Comparison of ENCODE assay signal across 22 cellular contexts in genomic region chr2:130930740-130931659, GRCh38.
"Had no signal": no experiment of that assay in that cellular context is flagged by ENCODE, and none has a peak within 500 bp of the region (broad histone marks: within the 10 kb centered on the region; RNA-seq: fewer than 3 reads in every experiment).

No MANE protein-coding gene starts in this region.

- ATAC-seq: left ventricle myocardium superior; lower lobe of right lung; naive thymus-derived CD8-positive, alpha-beta T cell; right lobe of liver had no signal

- H3K27ac ChIP-seq: lower lobe of right lung, neutrophil, parathyroid adenoma, right lobe of liver, stomach, tibial artery had no signal

- H3K4me1 Mint-ChIP-seq: immature natural killer cell; naive thymus-derived CD8-positive, alpha-beta T cell; neural crest cell had no signal

- DNase-seq: dorsolateral prefrontal cortex; effector CD4-positive, alpha-beta T cell; hypothalamus; immature natural killer cell; islet precursor cell; kidney glomerular epithelial cell; left ventricle myocardium superior; lower lobe of right lung; naive thymus-derived CD8-positive, alpha-beta T cell; right lobe of liver; small intestine; stimulated activated CD4-positive, alpha-beta T cell treated with anti-CD3 and anti-CD28 coated beads, Interleukin-15, amount 100 ng/mL, for 24 hours; stimulated activated CD4-positive, alpha-beta T cell treated with anti-CD3 and anti-CD28 coated beads, Interleukin-2, amount 100 ng/mL, for 48 hours; stimulated activated naive CD4-positive, alpha-beta T cell treated with Interleukin-2 at 50 U/mL for 16 hours; stomach; testis; tibial artery had no signal

- H3K9me3 Mint-ChIP-seq: type B pancreatic cell had no signal

- H3K4me3 Mint-ChIP-seq: immature natural killer cell; naive thymus-derived CD8-positive, alpha-beta T cell; neural crest cell; type B pancreatic cell had no signal

- H3K36me3 Mint-ChIP-seq: type B pancreatic cell had no signal

- H3K27ac Mint-ChIP-seq: immature natural killer cell, progenitor cell of endocrine pancreas, type B pancreatic cell had no signal

- H3K27me3 ChIP-seq: dorsolateral prefrontal cortex, right lobe of liver, testis, tibial artery had no signal
